8 cellular contexts compared by ENCODE assay signal in genomic region chr3:133573054-133573628, GRCh38. TPM values are rescaled to one million over a fixed set of nuclear protein-coding genes. Genes with fewer than 3 reads are reported as not detected.
DNase-seq lines count a peak whose midpoint lies in the region; ATAC-seq, FAIRE-seq and TF ChIP-seq lines count a peak whose summit lies in the region.

No MANE protein-coding gene starts in this region.

- H2BK15ac ChIP-seq in neuronal stem cell (ENCODE audit: low read length) = no peak overlapping the region

- peak overlapping the region; percentile 87 to 98 for H3K4me3 Mint-ChIP-seq in activated T-cell treated with anti-CD3 and anti-CD28 coated beads, Interleukin-2, amount 50 U/mL, for 72 hours

- no peak overlapping the region for H3K14ac ChIP-seq in neuronal stem cell (ENCODE audit: low read length)

- H3K27ac ChIP-seq in Karpas-422 (ENCODE audit: low read length) (peak overlapping the region; percentile 100), neuronal stem cell (replicated peaks; ENCODE audit: low read length) (peak overlapping the region; percentile 96), thoracic aorta (peak overlapping the region; percentile 85 to 94)

- WGBS in neuronal stem cell (ENCODE audit: extremely low coverage in 2 of 2, insufficient read length in 2 of 2, insufficient replicate concordance in 1 of 2), 2 donors = no CpG with 5 or more reads among the region's 33 CpGs

- H3K27ac Mint-ChIP-seq in activated T-cell treated with anti-CD3 and anti-CD28 coated beads, Interleukin-2, amount 50 U/mL, for 72 hours = peak overlapping the region; percentile 99

- peaks cover 33% of the 10 kb centered on the region for H3K36me3 ChIP-seq in Karpas-422 (ENCODE audit: insufficient read depth, low read length)
- H3K36me3 ChIP-seq in neuronal stem cell (replicated peaks in 1 of 2; ENCODE audit: control insufficient read depth in 2 of 2, insufficient read depth in 2 of 2, low read length in 2 of 2) = peaks cover 5 to 31% of the 10 kb centered on the region in 2 donors
- H3K36me3 ChIP-seq in thoracic aorta = peaks cover 3% of the 10 kb centered on the region

- H3K4me3 ChIP-seq in Karpas-422 (ENCODE audit: low read length) (peak overlapping the region; percentile 64), fibroblast of villous mesenchyme (ENCODE audit: low read depth, low read length) (peak overlapping the region; percentile 86), neuronal stem cell (ENCODE audit: low read length in 2 of 2) (peak overlapping the region in 1 of 2 donors; percentile 62), thoracic aorta (peak overlapping the region; percentile 75)

- peak overlapping the region; percentile 81 for H3K23ac ChIP-seq in neuronal stem cell (ENCODE audit: low read depth, low read length, poor library complexity)

- H3K4me1 ChIP-seq in Karpas-422 (ENCODE audit: low read length) (peaks cover 47% of the 10 kb centered on the region), neuronal stem cell (ENCODE audit: control insufficient read depth in 2 of 2, insufficient read depth in 1 of 2, low read depth in 1 of 2, low read length in 2 of 2) (peaks cover 9 to 16% of the 10 kb centered on the region in 2 donors), thoracic aorta (ENCODE audit: control insufficient read depth in 1 of 2, low read depth in 2 of 2) (peaks cover 31 to 68% of the 10 kb centered on the region in 2 donors)

- H3K27me3 ChIP-seq in Karpas-422 (ENCODE audit: low read length) = no peaks in the 10 kb centered on the region
- no peaks in the 10 kb centered on the region for H3K27me3 ChIP-seq in neuronal stem cell (ENCODE audit: control insufficient read depth in 3 of 3, insufficient read depth in 3 of 3, low read depth in 1 of 3, low read length in 3 of 3)
- no peaks in the 10 kb centered on the region for H3K27me3 ChIP-seq in thoracic aorta (replicated peaks; ENCODE audit: insufficient read depth)

- H2AK5ac ChIP-seq in neuronal stem cell (ENCODE audit: low read depth, low read length) = no peak overlapping the region

- H3K9ac ChIP-seq in Karpas-422 (ENCODE audit: low read length) (peak overlapping the region; percentile 85), neuronal stem cell (ENCODE audit: low read depth, low read length, poor library complexity) (no peak overlapping the region)

- H2AFZ ChIP-seq in Karpas-422 (ENCODE audit: low read length) (no peak overlapping the region), neuronal stem cell (ENCODE audit: low read length) (peak overlapping the region; percentile 97)

- no peak overlapping the region for H2BK5ac ChIP-seq in neuronal stem cell (ENCODE audit: low read length)

- H3K79me1 ChIP-seq in neuronal stem cell (ENCODE audit: low read depth, low read length) = peaks cover 1% of the 10 kb centered on the region

- TF ChIP-seq CTCF in D721Med (IDR thresholded peaks at IDR 0.05; ENCODE audit: insufficient read depth, missing control alignments) = no peak
- peak; percentile 20 for TF ChIP-seq CTCF in fibroblast of villous mesenchyme (IDR thresholded peaks at IDR 0.05; ENCODE audit: insufficient read depth, low read depth, low read length)
- no peak for TF ChIP-seq CTCF in thoracic aorta (IDR thresholded peaks at IDR 0.05)

- H4K91ac ChIP-seq in neuronal stem cell (ENCODE audit: low read depth, low read length, poor library complexity) = no peak overlapping the region

- H2BK120ac ChIP-seq in neuronal stem cell (ENCODE audit: low read depth, low read length) = no peak overlapping the region

- no peak overlapping the region for H3K18ac ChIP-seq in neuronal stem cell (ENCODE audit: low read length)

- peak; percentile 82 for ATAC-seq in GM21723 (IDR thresholded peaks at IDR 0.05; ENCODE audit: unreplicated experiment)
- peak; percentile 73 to 76 for ATAC-seq in activated T-cell treated with anti-CD3 and anti-CD28 coated beads, Interleukin-2, amount 50 U/mL, for 72 hours (replicated peaks in 1 of 2)
- peak; percentile 93 for ATAC-seq in thoracic aorta (ENCODE audit: insufficient number of reproducible peaks, low FRiP score, low read depth)

- no peak overlapping the region for H3K4ac ChIP-seq in neuronal stem cell (ENCODE audit: low read length)

- DNase-seq in D721Med (ENCODE audit: insufficient read length, low spot score) = peak; percentile 52
- peak; percentile 100 for DNase-seq in Karpas-422
- DNase-seq in activated T-cell treated with anti-CD3 and anti-CD28 coated beads, Interleukin-2, amount 50 U/mL, for 72 hours = peak; percentile 100
- DNase-seq in fibroblast of villous mesenchyme (ENCODE audit: low read depth) = peak; percentile 100
- peak; percentile 100 for DNase-seq in neuronal stem cell (ENCODE audit: low spot score)
- peak; percentile 100 for DNase-seq in thoracic aorta (ENCODE audit: low spot score)
- no peak for DNase-seq in NCI-H2029 (lab: John Stamatoyannopoulos, UW)

- peaks cover 39% of the 10 kb centered on the region for H3K79me2 ChIP-seq in Karpas-422 (ENCODE audit: low read length)

- H3K9me2 ChIP-seq in Karpas-422 (replicated peaks; ENCODE audit: insufficient read depth, low read length) = no peaks in the 10 kb centered on the region

- no peaks in the 10 kb centered on the region for H3K9me3 Mint-ChIP-seq in activated T-cell treated with anti-CD3 and anti-CD28 coated beads, Interleukin-2, amount 50 U/mL, for 72 hours

- peaks cover 61% of the 10 kb centered on the region for H3K4me1 Mint-ChIP-seq in activated T-cell treated with anti-CD3 and anti-CD28 coated beads, Interleukin-2, amount 50 U/mL, for 72 hours (ENCODE audit: low read depth)

- no peak for FAIRE-seq in D721Med (lab: Jason Lieb, UNC)

- H2BK12ac ChIP-seq in neuronal stem cell (ENCODE audit: low read length) = no peak overlapping the region

- no peaks in the 10 kb centered on the region for H3K9me3 ChIP-seq in Karpas-422 (ENCODE audit: low read length)
- no peaks in the 10 kb centered on the region for H3K9me3 ChIP-seq in neuronal stem cell (replicated peaks in 1 of 2; ENCODE audit: control insufficient read depth in 2 of 2, insufficient read depth in 1 of 2, low read depth in 1 of 2, low read length in 2 of 2)
- H3K9me3 ChIP-seq in thoracic aorta = no peaks in the 10 kb centered on the region

- H4K20me1 ChIP-seq in Karpas-422 (ENCODE audit: insufficient read depth, low read depth, low read length) = peaks cover 11% of the 10 kb centered on the region

- H3K27me3 Mint-ChIP-seq in activated T-cell treated with anti-CD3 and anti-CD28 coated beads, Interleukin-2, amount 50 U/mL, for 72 hours (ENCODE audit: low read depth) = no peaks in the 10 kb centered on the region

- H3K36me3 Mint-ChIP-seq in activated T-cell treated with anti-CD3 and anti-CD28 coated beads, Interleukin-2, amount 50 U/mL, for 72 hours (ENCODE audit: insufficient read depth in 2 of 2) = peaks cover 15 to 34% of the 10 kb centered on the region in 2 donors

- H3K4me2 ChIP-seq in Karpas-422 (ENCODE audit: low read depth, low read length, poor library complexity, severe bottlenecking) = peak overlapping the region; percentile 88
- H3K4me2 ChIP-seq in neuronal stem cell (ENCODE audit: insufficient read depth, low read length, poor library complexity, severe bottlenecking) = peak overlapping the region; percentile 72

- H4K8ac ChIP-seq in neuronal stem cell (ENCODE audit: low read depth, low read length) = no peak overlapping the region

RNA-seq across cellular contexts. Expression of gene CDV3, which starts 0.3 kb away (rescaled TPM):
- total RNA-seq in Karpas-422 (2014; rRNA removed; shearing (Covaris generic); ENCODE audit: low replicate concordance) = 772 and 806 TPM in 2 replicates
- total RNA-seq in activated T-cell treated with anti-CD3 and anti-CD28 coated beads, Interleukin-2, amount 50 U/mL, for 72 hours = 100 to 1,000 TPM; 261 to 288 TPM
- total RNA-seq in fibroblast of villous mesenchyme (184 and 277 TPM in 2 replicates), thoracic aorta (100 to 1,000 TPM in 1 of 2 donors, 10 to 100 TPM in 1; 86.5 to 190 TPM)
- 150 TPM for polyA plus RNA-seq in neuronal stem cell (2013, experiment 1 of 2)
- polyA plus RNA-seq in neuronal stem cell (2013, experiment 2 of 2) = 147 TPM
